1 cellular context compared by ENCODE assay signal in the genomic region with DNA sequence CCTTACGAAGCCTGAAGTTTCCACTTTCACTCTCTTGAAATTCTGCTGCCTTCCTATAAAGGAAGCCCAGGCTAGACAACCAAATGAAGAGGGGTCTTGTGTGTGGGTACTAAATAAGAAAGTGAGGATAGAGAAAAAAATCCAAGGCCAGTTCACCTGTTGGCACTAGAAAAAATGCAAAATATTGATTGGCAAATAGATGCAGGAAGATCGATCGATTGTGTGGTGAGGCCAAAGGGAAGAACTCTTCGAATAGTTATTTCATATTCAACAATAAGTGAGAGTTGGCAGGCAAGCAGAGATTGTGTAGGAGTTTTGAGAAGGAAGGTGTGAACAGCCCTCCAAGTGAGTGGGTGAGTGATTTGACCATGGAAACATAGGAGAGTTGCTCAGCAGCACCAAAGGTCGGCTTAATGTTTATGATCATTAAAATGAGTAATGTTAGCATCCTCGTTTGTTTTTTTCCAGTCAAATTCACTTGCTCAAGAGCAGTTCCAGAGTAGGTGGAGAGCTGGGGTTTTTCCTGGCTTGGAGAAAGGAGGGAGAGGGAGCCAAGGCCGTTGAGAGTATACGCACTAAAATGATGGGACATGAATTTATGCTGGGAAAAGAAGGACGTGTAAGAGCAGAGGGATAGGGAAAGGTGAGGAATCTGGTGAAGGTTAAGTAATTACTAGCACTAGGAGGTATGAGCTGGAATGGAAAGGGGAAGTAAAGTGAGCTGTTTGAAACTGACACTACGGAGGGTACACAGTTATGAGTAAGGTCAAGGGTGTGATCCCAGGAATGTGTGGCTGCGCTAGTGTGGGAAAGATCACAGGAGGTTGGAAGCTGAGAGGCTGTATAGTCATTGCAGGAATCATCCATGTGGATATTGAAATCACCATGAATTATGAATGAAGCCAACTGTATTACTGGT.
TF ChIP-seq lines count a peak whose summit lies in the region.

No MANE protein-coding gene starts in this region.

TF ChIP-seq in GM23338, 12 proteins besides CTCF, POLR2A, EP300 and RAD21 (continued from another document):
- no peak for TF ChIP-seq ZNF462 (CRISPR knock-in tag; IDR thresholded peaks at IDR 0.05)
- no peak for TF ChIP-seq NANOG (IDR thresholded peaks at IDR 0.05; ENCODE audit: borderline replicate concordance)
- TF ChIP-seq JUNB (IDR thresholded peaks at IDR 0.05; ENCODE audit: unreplicated experiment): no peak
- no peak for TF ChIP-seq REST (IDR thresholded peaks at IDR 0.05; ENCODE audit: unreplicated experiment)
- TF ChIP-seq STAT1 (IDR thresholded peaks at IDR 0.05; ENCODE audit: unreplicated experiment): no peak
